33 cellular contexts compared by ENCODE assay signal in the genomic region with DNA sequence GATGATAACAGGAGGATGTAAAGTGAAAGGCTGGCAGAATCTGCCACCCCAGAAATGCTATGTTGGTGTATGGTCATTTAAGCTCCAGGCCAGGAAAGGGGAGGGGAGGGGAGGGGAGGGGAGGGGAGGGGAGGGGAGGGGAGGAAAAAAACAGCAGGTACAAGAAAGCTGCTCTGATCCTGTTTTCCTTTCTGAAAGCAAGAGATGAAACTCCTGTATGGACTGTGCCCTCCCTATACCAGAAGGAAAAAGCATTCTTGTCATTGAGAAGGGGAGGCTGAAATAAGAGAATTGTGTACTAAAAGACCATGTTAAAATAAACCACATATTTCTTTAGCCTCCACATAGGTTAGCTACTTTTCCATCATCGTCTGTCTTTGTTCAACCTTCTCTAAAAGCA.
"Had no signal": no experiment of that assay in that cellular context is flagged by ENCODE, and none has a peak within 500 bp of the region (broad histone marks: within the 10 kb centered on the region; RNA-seq: fewer than 3 reads in every experiment).

No MANE protein-coding gene starts in this region.

- H3K36me3 ChIP-seq: adrenal gland, brain microvascular endothelial cell, breast epithelium had no signal

- DNase-seq: activated B cell treated with CpG ODN at 0.5 μM for 24 hours; activated CD4-positive, alpha-beta memory T cell treated with anti-CD3 and anti-CD28 coated beads for 36 hours; activated CD4-positive, alpha-beta T cell treated with anti-CD3 and anti-CD28 coated beads for 4 hours; activated CD4-positive, alpha-beta T cell treated with anti-CD3 and anti-CD28 coated beads, Interleukin-2, amount 10 ng/mL, durations not matched to agents 24 days and 14 days; activated CD4-positive, alpha-beta T cell treated with anti-CD3 and anti-CD28 coated beads, Interleukin-2, amount 50 U/mL, for 1 hour; activated CD4-positive, alpha-beta T cell treated with anti-CD3 and anti-CD28 coated beads, Interleukin-2, amount 50 U/mL, for 4 hours; activated CD4-positive, CD25-positive, alpha-beta regulatory T cell treated with anti-CD3 and anti-CD28 coated beads, Interleukin-2, amount 50 U/mL, for 72 hours; activated CD8-positive, alpha-beta memory T cell treated with anti-CD3 and anti-CD28 coated beads, Interleukin-2, amount 50 U/mL, for 4 hours; activated CD8-positive, alpha-beta T cell treated with anti-CD3 and anti-CD28 coated beads for 36 hours; activated effector memory CD4-positive, alpha-beta T cell treated with anti-CD3 and anti-CD28 coated beads, Interleukin-2, amount 50 U/mL, for 16 hours; activated gamma-delta T cell treated with Interleukin-2 at 50 U/mL for 16 hours; activated naive CD4-positive, alpha-beta T cell; activated naive CD4-positive, alpha-beta T cell treated with anti-CD3 and anti-CD28 coated beads for 36 hours; activated naive CD4-positive, alpha-beta T cell treated with anti-CD3 and anti-CD28 coated beads, Interleukin-2, amount 50 U/mL, for 16 hours; activated naive CD8-positive, alpha-beta T cell treated with anti-CD3 and anti-CD28 coated beads for 36 hours; activated T-cell treated with anti-CD3 and anti-CD28 coated beads for 4 hours; activated T-cell treated with anti-CD3 and anti-CD28 coated beads, Interleukin-2, amount 50 U/mL, for 1 hour; activated T-cell treated with anti-CD3 and anti-CD28 coated beads, Interleukin-2, amount 50 U/mL, for 4 hours; activated T-cell treated with anti-CD3 and anti-CD28 coated beads, Interleukin-2, amount 50 U/mL, for 72 hours; adrenal gland; amniotic stem cell; aorta; body of pancreas; brain microvascular endothelial cell; central memory CD4-positive, alpha-beta T cell; T-helper 2 cell; T-helper 9 cell had no signal

- ATAC-seq: activated CD8-positive, alpha-beta T cell treated with anti-CD3 and anti-CD28 coated beads for 36 hours; activated naive CD4-positive, alpha-beta T cell treated with anti-CD3 and anti-CD28 coated beads, Interleukin-2, amount 50 U/mL, for 72 hours; activated T-cell treated with anti-CD3 and anti-CD28 coated beads, Interleukin-2, amount 50 U/mL, for 4 hours; activated T-cell treated with anti-CD3 and anti-CD28 coated beads, Interleukin-2, amount 50 U/mL, for 72 hours; activated T-helper 17 cell treated with anti-CD3 and anti-CD28 coated beads, Interleukin-2, amount 50 U/mL, for 72 hours; body of pancreas had no signal

- H3K9me3 ChIP-seq: adrenal gland, body of pancreas, breast epithelium had no signal

- H3K4me1 ChIP-seq: adrenal gland, body of pancreas, breast epithelium had no signal

- FAIRE-seq: astrocyte, TTC549 had no signal

- H3K27ac ChIP-seq: adrenal gland, body of pancreas, brain microvascular endothelial cell, breast epithelium, VCaP had no signal

- H3K4me3 ChIP-seq: adrenal gland, body of pancreas, breast epithelium had no signal

- H3K27me3 ChIP-seq: adrenal gland, body of pancreas, brain microvascular endothelial cell, breast epithelium had no signal
